ENCODE assay signal across 18 cellular contexts in the genomic region with DNA sequence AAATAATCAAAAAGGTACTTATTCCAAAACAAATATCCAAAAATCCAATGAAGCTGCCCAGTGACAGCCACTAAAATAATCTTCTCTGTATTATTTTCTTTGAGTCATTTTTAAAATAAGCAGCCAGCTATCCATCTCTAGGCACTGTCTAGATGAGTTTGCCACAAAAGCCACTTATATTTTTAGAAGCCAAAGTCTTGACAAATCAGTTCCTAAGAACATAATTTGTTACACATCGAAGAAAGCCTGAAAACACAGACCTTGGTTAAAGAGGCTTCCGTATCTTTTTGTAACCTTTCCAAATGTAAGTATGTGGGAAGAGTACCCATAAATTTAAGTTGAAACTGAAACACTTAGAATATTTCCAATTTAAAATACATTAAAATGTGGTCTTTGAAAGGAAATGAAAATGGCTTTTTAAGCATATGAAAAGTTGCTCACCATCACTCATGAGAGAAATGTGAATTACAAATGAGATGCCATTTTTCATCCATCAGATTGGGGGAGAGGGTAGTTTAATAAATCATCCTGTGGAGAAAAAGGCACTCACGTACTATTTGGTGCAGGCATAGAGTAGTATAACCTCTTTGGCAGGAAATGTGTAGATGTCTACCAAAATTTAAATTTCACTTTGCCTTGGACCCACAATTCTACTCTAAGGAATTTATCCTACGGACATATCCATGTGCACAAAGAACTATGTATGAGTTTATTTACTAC.
DNase-seq lines count a peak whose midpoint lies in the region; ATAC-seq lines count a peak whose summit lies in the region.
"Had no signal": no experiment of that assay in that cellular context is flagged by ENCODE, and none has a peak within 500 bp of the region (broad histone marks: within the 10 kb centered on the region; RNA-seq: fewer than 3 reads in every experiment).

No MANE protein-coding gene starts in this region.

- H3K4me1 ChIP-seq in naive thymus-derived CD4-positive, alpha-beta T cell (ENCODE audit: control insufficient read depth in 2 of 2, insufficient read depth in 2 of 2, low read length in 2 of 2) = peaks cover 0 to 9% of the 10 kb centered on the region in 2 donors
- H3K4me1 ChIP-seq: foreskin keratinocyte had no signal

- intact Hi-C loops in naive thymus-derived CD4-positive, alpha-beta T cell (cut with micrococcal nuclease) = loop anchor here in 1 of 2 donors (2.0 kb wide), 1 partner anchor 17 kb away; no protein-coding TSS in a partner anchor

- peak overlapping the region; percentile 75 for H3K27ac Mint-ChIP-seq in activated naive CD8-positive, alpha-beta T cell
- peak overlapping the region in 5 of 9 donors; percentile 11 to 50 (median 14) for H3K27ac Mint-ChIP-seq in naive thymus-derived CD4-positive, alpha-beta T cell

- CTCF ChIA-PET in naive thymus-derived CD4-positive, alpha-beta T cell (lab: Charles Lee) = no interaction called here

- peak; percentile 43 for ATAC-seq in HG02678 (IDR thresholded peaks at IDR 0.05; ENCODE audit: unreplicated experiment)
- no peak for ATAC-seq in naive thymus-derived CD4-positive, alpha-beta T cell
- no peak for ATAC-seq in HG03108 (IDR thresholded peaks at IDR 0.05; ENCODE audit: unreplicated experiment)
- ATAC-seq: foreskin keratinocyte, HCT116 had no signal

- H3K27me3 ChIP-seq in naive thymus-derived CD4-positive, alpha-beta T cell (ENCODE audit: control insufficient read depth in 2 of 2, insufficient read depth in 2 of 2, low read length in 2 of 2) = no peaks in the 10 kb centered on the region
- H3K27me3 ChIP-seq: foreskin keratinocyte, transverse colon had no signal

- H3K9me3 ChIP-seq in naive thymus-derived CD4-positive, alpha-beta T cell (ENCODE audit: control insufficient read depth in 2 of 3, low read length in 3 of 3) = no peaks in the 10 kb centered on the region
- H3K9me3 ChIP-seq: transverse colon had no signal

- peaks cover 60% of the 10 kb centered on the region for H3K4me1 Mint-ChIP-seq in activated naive CD8-positive, alpha-beta T cell (ENCODE audit: low read depth)
- H3K4me1 Mint-ChIP-seq in naive thymus-derived CD4-positive, alpha-beta T cell = peaks cover 23 to 79% (median 65%) of the 10 kb centered on the region in 7 donors

- H3K4me3 ChIP-seq in naive thymus-derived CD4-positive, alpha-beta T cell (ENCODE audit: low read length) = no peak overlapping the region
- H3K4me3 ChIP-seq: skin epidermis, transverse colon had no signal

- H3K36me3 Mint-ChIP-seq in activated naive CD8-positive, alpha-beta T cell = peaks cover 21% of the 10 kb centered on the region
- peaks cover 0 to 32% (median 18%) of the 10 kb centered on the region in 5 donors for H3K36me3 Mint-ChIP-seq in naive thymus-derived CD4-positive, alpha-beta T cell

- no peaks in the 10 kb centered on the region for H3K36me3 ChIP-seq in naive thymus-derived CD4-positive, alpha-beta T cell (ENCODE audit: control insufficient read depth in 2 of 3, insufficient read depth in 3 of 3, low read length in 3 of 3)
- H3K36me3 ChIP-seq: transverse colon had no signal

- no peaks in the 10 kb centered on the region for H3K9me3 Mint-ChIP-seq in activated naive CD8-positive, alpha-beta T cell (ENCODE audit: low read depth)
- H3K9me3 Mint-ChIP-seq in naive thymus-derived CD4-positive, alpha-beta T cell = peaks cover 0 to 1% (median 0%) of the 10 kb centered on the region in 11 donors

- POLR2A ChIA-PET in naive thymus-derived CD4-positive, alpha-beta T cell (lab: Charles Lee) = no interaction called here

- peak; percentile 55 for DNase-seq in EH (ENCODE audit: low read depth)
- DNase-seq in naive thymus-derived CD4-positive, alpha-beta T cell = no peak
- DNase-seq in ecto neural progenitor cell (ENCODE audit: low spot score) = no peak
- DNase-seq in NCI-H2081 (lab: John Stamatoyannopoulos, UW) = no peak
- no peak for DNase-seq in NCI-H1436 treated with DMSO at 0.1 percent for 48 hours (lab: John Stamatoyannopoulos, UW)
- DNase-seq: activated CD8-positive, alpha-beta memory T cell treated with anti-CD3 and anti-CD28 coated beads for 24 hours; foreskin keratinocyte; left colon; NCI-H1105; NK-92 treated with Interleukin-12 subunit alpha and Interleukin-12 subunit beta, amount 100 ng/mL, for 24 hours; T-helper 1 cell; transverse colon had no signal

- no peaks in the 10 kb centered on the region for H3K27me3 Mint-ChIP-seq in activated naive CD8-positive, alpha-beta T cell
- no peaks in the 10 kb centered on the region for H3K27me3 Mint-ChIP-seq in naive thymus-derived CD4-positive, alpha-beta T cell

- no peak overlapping the region for H3K27ac ChIP-seq in naive thymus-derived CD4-positive, alpha-beta T cell (ENCODE audit: low read depth, low read length)
- H3K27ac ChIP-seq: foreskin keratinocyte, RWPE1, skin epidermis had no signal

- H3K4me3 Mint-ChIP-seq in activated naive CD8-positive, alpha-beta T cell = peak overlapping the region; percentile 52
- peak overlapping the region in 8 of 10 donors; percentile 4 to 64 (median 34) for H3K4me3 Mint-ChIP-seq in naive thymus-derived CD4-positive, alpha-beta T cell
